8 cellular contexts compared by ENCODE assay signal in genomic region chrX:44914532-44915198, GRCh38. TPM values are rescaled to one million over a fixed set of nuclear protein-coding genes. Genes with fewer than 3 reads are reported as not detected.
DNase-seq lines count a peak whose midpoint lies in the region; ATAC-seq and TF ChIP-seq lines count a peak whose summit lies in the region.

No MANE protein-coding gene starts in this region.

- H4K20me1 ChIP-seq in SK-N-SH (ENCODE audit: insufficient read depth), result peaks cover 56% of the 10 kb centered on the region

- H3K4me1 Mint-ChIP-seq in T-helper 2 cell treated with Interferon-gamma antibody and Interleukin-4, amounts not matched to agents 5 μg/mL and 100 μg/mL, for 36 hours (ENCODE audit: low read depth), result peaks cover 14% of the 10 kb centered on the region

- no peak overlapping the region for H2AFZ ChIP-seq in SK-N-SH (ENCODE audit: low read depth)

- H3K4me1 ChIP-seq in SK-N-SH (ENCODE audit: control insufficient read depth in 1 of 2, insufficient read depth in 2 of 2, low read depth in 1 of 2, low read length in 1 of 2) (peaks cover 7 to 14% of the 10 kb centered on the region in 2 experiments; a peak in 3 of 4 replicates), aorta (ENCODE audit: control insufficient read depth in 1 of 2, insufficient read depth in 2 of 2, low read length in 2 of 2) (peaks cover 0 to 6% of the 10 kb centered on the region in 2 donors), testis (no peaks in the 10 kb centered on the region)

- peak overlapping the region; percentile 45 for H3K4me2 ChIP-seq in SK-N-SH

- peaks cover 0 to 6% of the 10 kb centered on the region in 2 experiments for H3K36me3 ChIP-seq in SK-N-SH (replicated peaks in 1 of 2; ENCODE audit: control insufficient read depth in 1 of 2, insufficient read depth in 2 of 2, low read length in 1 of 2)
- no peaks in the 10 kb centered on the region for H3K36me3 ChIP-seq in aorta (ENCODE audit: control insufficient read depth in 1 of 2, insufficient read depth in 2 of 2, low read length in 1 of 2)
- no peaks in the 10 kb centered on the region for H3K36me3 ChIP-seq in testis (ENCODE audit: low read depth, missing control alignments)

- no peaks in the 10 kb centered on the region for H3K27me3 Mint-ChIP-seq in T-helper 2 cell treated with Interferon-gamma antibody and Interleukin-4, amounts not matched to agents 5 μg/mL and 100 μg/mL, for 36 hours (ENCODE audit: low read depth)

- H3K9me2 ChIP-seq in SK-N-SH, result no peaks in the 10 kb centered on the region

- H3K4me3 Mint-ChIP-seq in T-helper 2 cell treated with Interferon-gamma antibody and Interleukin-4, amounts not matched to agents 5 μg/mL and 100 μg/mL, for 36 hours, result no peak overlapping the region

- TF ChIP-seq EP300 in SK-N-SH (IDR thresholded peaks at IDR 0.05; ENCODE audit: borderline replicate concordance in 1 of 2, low read depth in 1 of 2, low read length in 1 of 2), result no peak

- H3K4me3 ChIP-seq in SK-N-SH (ENCODE audit: low read depth in 2 of 2, low read length in 1 of 2), result no peak overlapping the region; a peak in 1 of 4 replicates
- no peak overlapping the region for H3K4me3 ChIP-seq in aorta (ENCODE audit: low read length in 2 of 2)
- no peak overlapping the region for H3K4me3 ChIP-seq in testis

- 58% methylated on average over 2 of the region's 2 CpGs for WGBS in SK-N-SH (ENCODE audit: low lambda C conversion rate)
- 5 to 46% methylated on average over 2 of the region's 2 CpGs for WGBS in aorta, 2 donors
- WGBS in testis, 2 donors, result 63 to 76% methylated on average over 2 of the region's 2 CpGs

- DNase-seq in SK-N-SH, result no peak
- peak; percentile 7 to 30 for DNase-seq in lung microvascular endothelial cell (ENCODE audit: low read depth in 2 of 2)
- DNase-seq in aorta, result no peak
- DNase-seq in testis, result no peak
- DNase-seq in T-helper 2 cell treated with Interferon-gamma antibody and Interleukin-4, amounts not matched to agents 5 μg/mL and 100 μg/mL, for 36 hours (ENCODE audit: low spot score), result no peak
- no peak for DNase-seq in NCI-H187 treated with DMSO at 0.1 percent for 48 hours (lab: John Stamatoyannopoulos, UW)

- no peak for TF ChIP-seq POLR2A in testis (IDR thresholded peaks at IDR 0.05)

- no peak overlapping the region for H3K9ac ChIP-seq in SK-N-SH

- H3K27ac Mint-ChIP-seq in T-helper 2 cell treated with Interferon-gamma antibody and Interleukin-4, amounts not matched to agents 5 μg/mL and 100 μg/mL, for 36 hours, result no peak overlapping the region

- peaks cover 3% of the 10 kb centered on the region for H3K36me3 Mint-ChIP-seq in T-helper 2 cell treated with Interferon-gamma antibody and Interleukin-4, amounts not matched to agents 5 μg/mL and 100 μg/mL, for 36 hours (ENCODE audit: low read depth)

- CTCF ChIA-PET in SK-N-SH (lab: Yijun Ruan, JAX), result interaction anchor here (0.8 kb wide), 1 partner anchor 41 kb away, joined by 3 read pairs; no protein-coding TSS in a partner anchor

- H3K27ac ChIP-seq in SK-N-SH (ENCODE audit: low read depth in 2 of 2, low read length in 1 of 2) (peak overlapping the region; percentile 26 to 47; a peak in 3 of 4 replicates), aorta (ENCODE audit: low read depth in 1 of 2, low read length in 2 of 2) (no peak overlapping the region), testis (no peak overlapping the region)

- peaks cover 89% of the 10 kb centered on the region for H3K79me2 ChIP-seq in SK-N-SH (ENCODE audit: insufficient read depth)

- no peaks in the 10 kb centered on the region for H3K9me3 Mint-ChIP-seq in T-helper 2 cell treated with Interferon-gamma antibody and Interleukin-4, amounts not matched to agents 5 μg/mL and 100 μg/mL, for 36 hours

- no peak for TF ChIP-seq RAD21 in SK-N-SH (IDR thresholded peaks at IDR 0.05; ENCODE audit: low read length)

- H3K9me3 ChIP-seq in SK-N-SH, result no peaks in the 10 kb centered on the region
- no peaks in the 10 kb centered on the region for H3K9me3 ChIP-seq in aorta (ENCODE audit: control insufficient read depth, low read length)
- no peaks in the 10 kb centered on the region for H3K9me3 ChIP-seq in testis

- TF ChIP-seq CTCF in SK-N-SH (IDR thresholded peaks at IDR 0.05) (no peak), testis (IDR thresholded peaks at IDR 0.05) (no peak)

- POLR2A ChIA-PET in SK-N-SH (lab: Yijun Ruan, JAX), result no interaction called here

- ATAC-seq in GM18508 (IDR thresholded peaks at IDR 0.05; ENCODE audit: insufficient read depth, unreplicated experiment) (peak; percentile 87), HG02588 (IDR thresholded peaks at IDR 0.05; ENCODE audit: unreplicated experiment) (peak; percentile 79), aorta (ENCODE audit: low FRiP score) (no peak)

- H3F3A ChIP-seq in SK-N-SH (replicated peaks; ENCODE audit: insufficient read depth), result peaks cover 23% of the 10 kb centered on the region

- no peaks in the 10 kb centered on the region for H3K27me3 ChIP-seq in SK-N-SH (ENCODE audit: insufficient read depth)
- H3K27me3 ChIP-seq in aorta (ENCODE audit: control insufficient read depth in 1 of 2, insufficient read depth in 2 of 2, low read length in 1 of 2), result no peaks in the 10 kb centered on the region
- H3K27me3 ChIP-seq in testis, result no peaks in the 10 kb centered on the region

- intact Hi-C loops in aorta (cut with DNase I), result no loop called here
- intact Hi-C loops in testis (cut with DNase I; ENCODE audit: low total_unique reads), result no loop called here

TF ChIP-seq in SK-N-SH, 30 proteins besides CTCF, POLR2A, EP300 and RAD21:
- TF ChIP-seq PBX3 (IDR thresholded peaks at IDR 0.05) (no peak), MEF2A (IDR thresholded peaks at IDR 0.05; ENCODE audit: borderline replicate concordance, low read depth) (no peak), YY1 (IDR thresholded peaks at IDR 0.05; ENCODE audit: low read depth) (no peak), TEAD4 (IDR thresholded peaks at IDR 0.05; ENCODE audit: borderline replicate concordance, insufficient read depth) (no peak), RCOR1 (IDR thresholded peaks at IDR 0.05; ENCODE audit: low read length) (no peak), EZH2phosphoT487 (IDR thresholded peaks at IDR 0.05; ENCODE audit: borderline replicate concordance, low read depth) (no peak), RFX5 (IDR thresholded peaks at IDR 0.05; ENCODE audit: low read length) (no peak), FOXM1 (IDR thresholded peaks at IDR 0.05; ENCODE audit: low read depth) (no peak), GATA2 (CRISPR knock-in tag; IDR thresholded peaks at IDR 0.05) (no peak), FOSL2 (IDR thresholded peaks at IDR 0.05; ENCODE audit: borderline replicate concordance, low read depth) (no peak), RXRA (IDR thresholded peaks at IDR 0.05; ENCODE audit: borderline replicate concordance, low read depth) (no peak), MAX (IDR thresholded peaks at IDR 0.05; ENCODE audit: low read depth) (no peak), SMC3 (IDR thresholded peaks at IDR 0.05; ENCODE audit: low read depth, low read length) (no peak), POLR2AphosphoS5 (IDR thresholded peaks at IDR 0.05; ENCODE audit: low read depth, low read length) (no peak), FOXJ3 (CRISPR knock-in tag; IDR thresholded peaks at IDR 0.05) (no peak), TCF12 (IDR thresholded peaks at IDR 0.05) (no peak), NFIC (IDR thresholded peaks at IDR 0.05; ENCODE audit: borderline replicate concordance) (no peak)
- TF ChIP-seq, protein P1, sequence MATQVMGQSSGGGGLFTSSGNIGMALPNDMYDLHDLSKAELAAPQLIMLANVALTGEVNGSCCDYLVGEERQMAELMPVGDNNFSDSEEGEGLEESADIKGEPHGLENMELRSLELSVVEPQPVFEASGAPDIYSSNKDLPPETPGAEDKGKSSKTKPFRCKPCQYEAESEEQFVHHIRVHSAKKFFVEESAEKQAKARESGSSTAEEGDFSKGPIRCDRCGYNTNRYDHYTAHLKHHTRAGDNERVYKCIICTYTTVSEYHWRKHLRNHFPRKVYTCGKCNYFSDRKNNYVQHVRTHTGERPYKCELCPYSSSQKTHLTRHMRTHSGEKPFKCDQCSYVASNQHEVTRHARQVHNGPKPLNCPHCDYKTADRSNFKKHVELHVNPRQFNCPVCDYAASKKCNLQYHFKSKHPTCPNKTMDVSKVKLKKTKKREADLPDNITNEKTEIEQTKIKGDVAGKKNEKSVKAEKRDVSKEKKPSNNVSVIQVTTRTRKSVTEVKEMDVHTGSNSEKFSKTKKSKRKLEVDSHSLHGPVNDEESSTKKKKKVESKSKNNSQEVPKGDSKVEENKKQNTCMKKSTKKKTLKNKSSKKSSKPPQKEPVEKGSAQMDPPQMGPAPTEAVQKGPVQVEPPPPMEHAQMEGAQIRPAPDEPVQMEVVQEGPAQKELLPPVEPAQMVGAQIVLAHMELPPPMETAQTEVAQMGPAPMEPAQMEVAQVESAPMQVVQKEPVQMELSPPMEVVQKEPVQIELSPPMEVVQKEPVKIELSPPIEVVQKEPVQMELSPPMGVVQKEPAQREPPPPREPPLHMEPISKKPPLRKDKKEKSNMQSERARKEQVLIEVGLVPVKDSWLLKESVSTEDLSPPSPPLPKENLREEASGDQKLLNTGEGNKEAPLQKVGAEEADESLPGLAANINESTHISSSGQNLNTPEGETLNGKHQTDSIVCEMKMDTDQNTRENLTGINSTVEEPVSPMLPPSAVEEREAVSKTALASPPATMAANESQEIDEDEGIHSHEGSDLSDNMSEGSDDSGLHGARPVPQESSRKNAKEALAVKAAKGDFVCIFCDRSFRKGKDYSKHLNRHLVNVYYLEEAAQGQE (IDR thresholded peaks at IDR 0.05; ENCODE audit: low read depth, low read length), result no peak

RNA-seq across cellular contexts. Expression of gene KDM6A, which starts 41.7 kb away (rescaled TPM):
- 7.4 and 9.3 TPM in 2 replicates for polyA plus RNA-seq in SK-N-SH (2012; rRNA removed)
- polyA plus RNA-seq in SK-N-SH (2012; cell fraction: cytosol; rRNA removed), result 6.4 and 6.6 TPM in 2 replicates
- 9.6 and 37.4 TPM in 2 replicates for polyA plus RNA-seq in SK-N-SH (2012; cell fraction: nucleus; rRNA removed)
- 16.3 and 16.8 TPM in 2 replicates for total RNA-seq in lung microvascular endothelial cell
- total RNA-seq in aorta, result 10 to 100 TPM; 31.7 to 42.3 TPM
- 10 to 100 TPM in 1 of 2 donors, 1 to 10 TPM in 1; 6.3 to 13.3 TPM for polyA plus RNA-seq in aorta
- total RNA-seq in testis, result 10 to 100 TPM; 56.7 to 57.7 TPM
- polyA plus RNA-seq in testis (ENCODE audit: insufficient read depth, low read depth, low replicate concordance), result 27.2 TPM

Comparison
In these comparisons a context has a peak if more than half of its experiments do, and no peak if none do; other contexts are left out.
1. DNase-seq: peak in lung microvascular endothelial cell (2 of 2); none in SK-N-SH (single experiment), aorta (0 of 2), testis (single experiment), T-helper 2 cell treated with Interferon-gamma antibody and Interleukin-4, amounts not matched to agents 5 μg/mL and 100 μg/mL, for 36 hours (single experiment) and NCI-H187 treated with DMSO at 0.1 percent for 48 hours (single experiment).
2. H3K27ac ChIP-seq: peak in SK-N-SH (2 of 2); none in aorta (0 of 2) and testis (0 of 2).